1 cellular context compared by ENCODE assay signal in the genomic region with DNA sequence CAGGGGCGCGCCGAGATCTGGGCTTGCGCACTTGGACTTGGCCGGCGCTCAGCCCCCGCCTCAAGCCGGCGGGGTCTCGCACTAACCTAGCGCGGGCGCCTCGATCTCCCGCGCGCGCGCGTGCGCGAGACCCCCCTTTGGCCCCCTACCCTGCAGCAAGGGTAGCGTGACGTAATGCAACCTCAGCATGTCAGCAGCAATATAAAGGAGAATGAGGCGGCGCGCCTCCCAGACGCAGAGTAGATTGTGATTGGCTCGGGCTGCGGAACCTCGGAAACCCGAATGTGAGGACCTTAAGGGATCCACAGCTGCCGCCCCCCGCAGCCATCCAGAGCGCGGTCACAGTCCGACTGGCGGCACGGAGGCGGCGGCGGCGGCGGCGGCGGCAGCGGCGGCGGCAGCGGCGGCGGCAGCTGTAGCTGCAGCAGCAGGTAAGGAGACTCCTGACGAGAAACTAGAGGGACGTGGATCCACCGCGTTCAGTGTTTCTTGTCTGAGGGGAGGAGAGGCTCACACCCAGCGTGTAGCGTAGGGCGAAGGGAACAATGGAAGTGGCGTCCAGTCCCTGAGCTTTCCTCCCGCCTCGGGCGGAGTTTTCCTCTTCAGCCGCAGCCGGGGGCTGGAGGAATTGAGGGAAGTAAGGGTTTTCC.
TF ChIP-seq lines count a peak whose summit lies in the region.

TSS of gene SATL1 (minus strand) at position 19 of the 650 bp plus-strand sequence. CDS start 134,811 bp downstream, outside the sequence.
TSS of gene ZNF711 (plus strand) at position 231 of the 650 bp plus-strand sequence. CDS start 3,582 bp downstream, outside the sequence.

TF ChIP-seq in GM23338, 12 proteins besides CTCF, POLR2A, EP300 and RAD21 (continued from another document):
- TF ChIP-seq ZNF462 (CRISPR knock-in tag; IDR thresholded peaks at IDR 0.05) (no peak), EZH2 (IDR thresholded peaks at IDR 0.05; ENCODE audit: low read depth, unreplicated experiment) (no peak), REST (IDR thresholded peaks at IDR 0.05; ENCODE audit: unreplicated experiment) (no peak), EZH2phosphoT487 (IDR thresholded peaks at IDR 0.05; ENCODE audit: unreplicated experiment) (no peak), ETS1 (IDR thresholded peaks at IDR 0.05) (no peak), ZNF331 (CRISPR knock-in tag; IDR thresholded peaks at IDR 0.05; ENCODE audit: low read depth) (no peak), CREB1 (CRISPR knock-in tag; IDR thresholded peaks at IDR 0.05; ENCODE audit: low read depth) (peak; percentile 85), NANOG (IDR thresholded peaks at IDR 0.05; ENCODE audit: borderline replicate concordance) (no peak), ZNF114 (CRISPR knock-in tag; IDR thresholded peaks at IDR 0.05) (no peak)
